Comparison of ENCODE assay signal across 21 cellular contexts in the genomic region with DNA sequence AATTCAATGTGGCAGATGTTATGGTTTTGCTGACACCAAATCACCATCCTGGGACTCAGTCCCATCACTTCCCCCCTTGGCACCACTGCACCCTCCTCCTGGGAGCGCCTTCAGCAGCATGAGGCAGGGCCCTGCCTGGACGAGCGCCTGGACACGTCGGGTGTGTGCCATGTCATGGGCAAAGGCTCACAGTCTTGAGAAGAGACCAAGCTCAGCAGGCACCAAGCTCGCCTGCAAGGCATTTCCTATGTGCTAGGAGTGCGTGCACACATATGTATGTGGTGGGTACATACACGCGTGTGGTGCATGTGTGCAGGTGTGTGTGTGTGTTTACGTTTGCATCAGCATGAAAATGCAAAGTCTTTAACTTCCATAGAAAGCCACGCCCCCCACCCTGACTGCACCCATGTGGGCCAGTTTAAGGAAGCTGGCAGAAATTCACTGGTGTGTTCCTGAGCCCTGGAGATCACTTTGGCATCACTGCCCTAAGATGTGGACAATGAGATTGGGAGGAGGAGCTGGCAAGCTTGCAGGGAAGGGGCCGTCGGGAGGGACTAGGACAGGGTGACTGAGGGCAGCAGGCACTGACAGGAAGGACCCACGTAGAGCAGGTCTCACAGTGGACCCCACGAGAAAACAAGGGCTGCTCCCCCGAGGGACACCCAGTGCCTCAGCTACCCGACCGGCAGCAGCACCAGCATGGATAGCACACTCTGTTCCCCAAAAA.
"Had no signal": no experiment of that assay in that cellular context is flagged by ENCODE, and none has a peak within 500 bp of the region (broad histone marks: within the 10 kb centered on the region; RNA-seq: fewer than 3 reads in every experiment).

No MANE protein-coding gene starts in this region.

- H3K27me3 Mint-ChIP-seq: activated naive CD4-positive, alpha-beta T cell treated with anti-CD3 and anti-CD28 coated beads, Interleukin-2, amount 10 ng/mL, durations not matched to agents 7 days and 5 days had no signal

- H3K9me3 Mint-ChIP-seq: activated naive CD8-positive, alpha-beta T cell treated with anti-CD3 and anti-CD28 coated beads, Interleukin-2, amount 50 U/mL, for 24 hours; activated T-helper 2 cell treated with anti-CD3 and anti-CD28 coated beads, Interferon-gamma antibody, Interleukin-2, Interleukin-4, amounts not matched to agents 10 μg/mL and 5 μg/mL and 100 μg/mL, durations not matched to agents 14 hours and 24 hours and 36 hours; memory B cell had no signal

- H3K9me3 ChIP-seq: mucosa of descending colon, neutrophil, pancreas had no signal

- ATAC-seq: activated CD4-positive, CD25-positive, alpha-beta regulatory T cell treated with anti-CD3 and anti-CD28 coated beads, Interleukin-2, amount 50 U/mL, for 24 hours; activated naive CD8-positive, alpha-beta T cell treated with anti-CD3 and anti-CD28 coated beads, Interleukin-2, amount 50 U/mL, for 24 hours; left ventricle myocardium superior; mucosa of descending colon; pancreas; stimulated activated naive CD8-positive, alpha-beta T cell treated with anti-CD3 and anti-CD28 coated beads, Interleukin-15, Interleukin-2, amounts not matched to agents 100 U/mL and 50 U/mL, for 24 hours had no signal

- H3K4me3 ChIP-seq: coronary artery, mucosa of descending colon, pancreas, spleen, tibial nerve had no signal

- H3K27ac ChIP-seq: coronary artery, neutrophil, pancreas, spleen, tibial nerve had no signal

- H3K36me3 Mint-ChIP-seq: activated naive CD4-positive, alpha-beta T cell treated with anti-CD3 and anti-CD28 coated beads, Interleukin-2, amount 10 ng/mL, durations not matched to agents 7 days and 5 days; brain; memory B cell; naive B cell had no signal

- H3K4me1 ChIP-seq: pancreas had no signal

- H3K27me3 ChIP-seq: pancreas, tibial nerve had no signal

- H3K4me1 Mint-ChIP-seq: activated naive CD4-positive, alpha-beta T cell treated with anti-CD3 and anti-CD28 coated beads, Interleukin-2, amount 10 ng/mL, durations not matched to agents 7 days and 5 days; memory B cell had no signal

- H3K36me3 ChIP-seq: neutrophil, pancreas, spleen, tibial nerve had no signal

- H3K4me3 Mint-ChIP-seq: activated naive CD4-positive, alpha-beta T cell treated with anti-CD3 and anti-CD28 coated beads, Interleukin-2, amount 10 ng/mL, durations not matched to agents 7 days and 5 days; activated naive CD8-positive, alpha-beta T cell treated with anti-CD3 and anti-CD28 coated beads, Interleukin-2, amount 50 U/mL, for 24 hours; activated T-cell treated with anti-CD3 and anti-CD28 coated beads, Interleukin-2, amount 50 U/mL, for 24 hours; brain; memory B cell; naive B cell had no signal

- DNase-seq: activated CD4-positive, alpha-beta T cell treated with anti-CD3 and anti-CD28 coated beads, Interleukin-2, amount 50 U/mL, for 1 hour; activated naive CD4-positive, alpha-beta T cell treated with anti-CD3 and anti-CD28 coated beads, Interleukin-2, amount 10 ng/mL, durations not matched to agents 7 days and 5 days; activated naive CD8-positive, alpha-beta T cell treated with anti-CD3 and anti-CD28 coated beads, Interleukin-2, amount 50 U/mL, for 24 hours; activated T-cell treated with anti-CD3 and anti-CD28 coated beads, Interleukin-2, amount 50 U/mL, for 24 hours; anterior cingulate cortex; central memory CD4-positive, alpha-beta T cell; erythroblast; kidney glomerular epithelial cell; left ventricle myocardium superior; mucosa of descending colon; naive B cell; spleen; stimulated activated naive CD8-positive, alpha-beta T cell treated with anti-CD3 and anti-CD28 coated beads, Interleukin-15, Interleukin-2, amounts not matched to agents 100 U/mL and 50 U/mL, for 24 hours had no signal

- H3K27ac Mint-ChIP-seq: activated naive CD4-positive, alpha-beta T cell treated with anti-CD3 and anti-CD28 coated beads, Interleukin-2, amount 10 ng/mL, durations not matched to agents 7 days and 5 days; activated naive CD8-positive, alpha-beta T cell treated with anti-CD3 and anti-CD28 coated beads, Interleukin-2, amount 50 U/mL, for 24 hours; activated T-cell treated with anti-CD3 and anti-CD28 coated beads, Interleukin-2, amount 50 U/mL, for 24 hours; activated T-helper 2 cell treated with anti-CD3 and anti-CD28 coated beads, Interferon-gamma antibody, Interleukin-2, Interleukin-4, amounts not matched to agents 10 μg/mL and 5 μg/mL and 100 μg/mL, durations not matched to agents 14 hours and 24 hours and 36 hours; memory B cell had no signal
